ENCODE assay signal across 22 cellular contexts in genomic region chr5:25963251-25964008, GRCh38.
DNase-seq lines count a peak whose midpoint lies in the region; ATAC-seq and TF ChIP-seq lines count a peak whose summit lies in the region.
"Had no signal": no experiment of that assay in that cellular context is flagged by ENCODE, and none has a peak within 500 bp of the region (broad histone marks: within the 10 kb centered on the region; RNA-seq: fewer than 3 reads in every experiment).

No MANE protein-coding gene starts in this region.

- H3K27me3 ChIP-seq in neuronal stem cell (ENCODE audit: control insufficient read depth in 3 of 3, insufficient read depth in 3 of 3, low read depth in 1 of 3, low read length in 3 of 3), result no peaks in the 10 kb centered on the region
- H3K27me3 ChIP-seq: ascending aorta, heart right ventricle had no signal

- TF ChIP-seq CTCF in NB4 (IDR thresholded peaks at IDR 0.05; ENCODE audit: low read depth, low read length), result no peak

- H2BK15ac ChIP-seq in neuronal stem cell (ENCODE audit: low read length), result no peak overlapping the region

- no peaks in the 10 kb centered on the region for H3K36me3 ChIP-seq in neuronal stem cell (replicated peaks in 1 of 2; ENCODE audit: control insufficient read depth in 2 of 2, insufficient read depth in 2 of 2, low read length in 2 of 2)
- H3K36me3 ChIP-seq: ascending aorta, heart right ventricle, thoracic aorta had no signal

- no peak overlapping the region for H2AK5ac ChIP-seq in neuronal stem cell (ENCODE audit: low read depth, low read length)

- no peak for TF ChIP-seq POLR2A in NB4 (IDR thresholded peaks at IDR 0.05; ENCODE audit: extremely low read depth, insufficient read length)
- no peak for TF ChIP-seq POLR2A in GM18505 (IDR thresholded peaks at IDR 0.05; ENCODE audit: borderline replicate concordance, extremely low read depth, insufficient read depth, insufficient read length)

- peak; percentile 53 for DNase-seq in A172 (ENCODE audit: low spot score)
- DNase-seq in NB4 (ENCODE audit: low read depth), result peak; percentile 4
- DNase-seq in fibroblast of the conjunctiva (ENCODE audit: low read depth), result peak; percentile 6
- DNase-seq in neuronal stem cell (ENCODE audit: low spot score), result no peak
- no peak for DNase-seq in dedifferentiated amniotic fluid mesenchymal stem cell (ENCODE audit: extremely low spot score)
- no peak for DNase-seq in cortex of kidney (lab: John Stamatoyannopoulos, UW)
- no peak for DNase-seq in NCI-H748 (lab: John Stamatoyannopoulos, UW; ENCODE audit: unreplicated experiment)
- DNase-seq: activated CD4-positive, alpha-beta T cell treated with anti-CD3 and anti-CD28 coated beads for 1 hour; activated CD8-positive, alpha-beta memory T cell treated with anti-CD3 and anti-CD28 coated beads for 24 hours; activated naive CD4-positive, alpha-beta T cell treated with anti-CD3 and anti-CD28 coated beads for 36 hours; activated T-cell treated with anti-CD3 and anti-CD28 coated beads, Interleukin-2, amount 50 U/mL, for 48 hours; cerebellar nuclear complex; DMS53; NCI-H1092 treated with DMSO at 0.1 percent for 48 hours; NCI-H524; retina; stimulated activated CD4-positive, alpha-beta T cell treated with anti-CD3 and anti-CD28 coated beads, Interleukin-15, amount 100 ng/mL, for 24 hours had no signal

- H2BK5ac ChIP-seq in neuronal stem cell (ENCODE audit: low read length), result no peak overlapping the region

- H2AFZ ChIP-seq in neuronal stem cell (ENCODE audit: low read length), result peak overlapping the region; percentile 75

- no peak overlapping the region for H4K8ac ChIP-seq in neuronal stem cell (ENCODE audit: low read depth, low read length)

- H3K4me3 ChIP-seq in NB4 (ENCODE audit: low read depth, low read length) (no peak overlapping the region), neuronal stem cell (ENCODE audit: low read length in 2 of 2) (no peak overlapping the region)
- H3K4me3 ChIP-seq: ascending aorta, GM12878, thoracic aorta had no signal

- no peak overlapping the region for H3K4me2 ChIP-seq in neuronal stem cell (ENCODE audit: insufficient read depth, low read length, poor library complexity, severe bottlenecking)

- H3K23ac ChIP-seq in neuronal stem cell (ENCODE audit: low read depth, low read length, poor library complexity), result no peak overlapping the region

- no peak overlapping the region for H2BK120ac ChIP-seq in neuronal stem cell (ENCODE audit: low read depth, low read length)

- no peaks in the 10 kb centered on the region for H3K79me1 ChIP-seq in neuronal stem cell (ENCODE audit: low read depth, low read length)

- H4K91ac ChIP-seq in neuronal stem cell (ENCODE audit: low read depth, low read length, poor library complexity), result no peak overlapping the region

- ATAC-seq in GM18505 (IDR thresholded peaks at IDR 0.05; ENCODE audit: unreplicated experiment), result no peak
- ATAC-seq: GM12878 had no signal

- no peak overlapping the region for H3K14ac ChIP-seq in neuronal stem cell (ENCODE audit: low read length)

- H3K9me3 ChIP-seq in neuronal stem cell (replicated peaks in 1 of 2; ENCODE audit: control insufficient read depth in 2 of 2, insufficient read depth in 1 of 2, low read depth in 1 of 2, low read length in 2 of 2), result no peaks in the 10 kb centered on the region
- H3K9me3 ChIP-seq: ascending aorta, thoracic aorta had no signal

- no peaks in the 10 kb centered on the region for H3K4me1 ChIP-seq in neuronal stem cell (ENCODE audit: control insufficient read depth in 2 of 2, insufficient read depth in 1 of 2, low read depth in 1 of 2, low read length in 2 of 2)
- H3K4me1 ChIP-seq: ascending aorta, heart right ventricle had no signal

- H2BK12ac ChIP-seq in neuronal stem cell (ENCODE audit: low read length), result no peak overlapping the region

- no peak overlapping the region for H3K18ac ChIP-seq in neuronal stem cell (ENCODE audit: low read length)

- no peak overlapping the region for H3K27ac ChIP-seq in neuronal stem cell (replicated peaks; ENCODE audit: low read length)
- H3K27ac ChIP-seq: ascending aorta, heart right ventricle, thoracic aorta had no signal

- WGBS in neuronal stem cell (ENCODE audit: extremely low coverage in 2 of 2, insufficient read length in 2 of 2, insufficient replicate concordance in 1 of 2), 2 donors, result no CpG with 5 or more reads among the region's 5 CpGs

- H3K9ac ChIP-seq in neuronal stem cell (ENCODE audit: low read depth, low read length, poor library complexity), result no peak overlapping the region

- H3K4ac ChIP-seq in neuronal stem cell (ENCODE audit: low read length), result no peak overlapping the region

Comparison
In these comparisons a context has a peak if more than half of its experiments do, and no peak if none do; other contexts are left out.
1. DNase-seq: peak in A172 (single experiment), NB4 (single experiment) and fibroblast of the conjunctiva (single experiment); none in neuronal stem cell (single experiment), dedifferentiated amniotic fluid mesenchymal stem cell (single experiment), cortex of kidney (single experiment) and NCI-H748 (single experiment).